Comparison of ENCODE assay signal across 25 cellular contexts in genomic region chr1:59199147-59199546, GRCh38.
"Had no signal": no experiment of that assay in that cellular context is flagged by ENCODE, and none has a peak within 500 bp of the region (broad histone marks: within the 10 kb centered on the region; RNA-seq: fewer than 3 reads in every experiment).

No MANE protein-coding gene starts in this region.

- H3K27me3 ChIP-seq: colonic mucosa, gastroesophageal sphincter, heart left ventricle, left lung, suprapubic skin, vagina had no signal

- DNase-seq: colonic mucosa; effector CD8-positive, alpha-beta T cell; endodermal cell; heart left ventricle; hippocampal formation; left cardiac atrium; left lung; mesenchymal stem cell; midbrain; naive thymus-derived CD4-positive, alpha-beta T cell; nucleus accumbens; right cardiac atrium; stimulated activated CD4-positive, alpha-beta T cell treated with anti-CD3 and anti-CD28 coated beads, Interleukin-15, amount 100 ng/mL, for 24 hours; stimulated activated CD4-positive, alpha-beta T cell treated with anti-CD3 and anti-CD28 coated beads, Interleukin-4, amount 100 ng/mL, for 1 hour; stimulated activated CD8-positive, alpha-beta memory T cell treated with anti-CD3 and anti-CD28 coated beads, Interleukin-4, amount 100 ng/mL, for 48 hours; stimulated activated naive CD4-positive, alpha-beta T cell; stimulated activated naive CD8-positive, alpha-beta T cell treated with anti-CD3 and anti-CD28 coated beads, Interleukin-15, amount 100 ng/mL, for 72 hours; trophoblast cell had no signal

- H3K4me1 Mint-ChIP-seq: stimulated activated naive CD8-positive, alpha-beta T cell treated with anti-CD3 and anti-CD28 coated beads, Interleukin-15, amount 100 ng/mL, for 72 hours had no signal

- H3K4me1 ChIP-seq: prostate gland had no signal

- H3K9me3 Mint-ChIP-seq: stimulated activated naive CD8-positive, alpha-beta T cell treated with anti-CD3 and anti-CD28 coated beads, Interleukin-15, amount 100 ng/mL, for 72 hours had no signal

- H3K36me3 ChIP-seq: colonic mucosa, gastroesophageal sphincter, heart left ventricle, left lung, prostate gland, suprapubic skin, vagina had no signal

- H3K27ac ChIP-seq: colonic mucosa, epithelial cell of prostate, heart left ventricle, left lung, prostate gland, suprapubic skin, vagina had no signal

- H3K27me3 Mint-ChIP-seq: dendritic cell treated with granulocyte-macrophage colony-stimulating factor and Interleukin-4, amounts not matched to agents 40 ng/mL and 50 ng/mL, for 4 days had no signal

- H3K4me3 Mint-ChIP-seq: dendritic cell treated with granulocyte-macrophage colony-stimulating factor and Interleukin-4, amounts not matched to agents 40 ng/mL and 50 ng/mL, for 4 days; endodermal cell; naive thymus-derived CD4-positive, alpha-beta T cell; nephron; stimulated activated naive CD8-positive, alpha-beta T cell treated with anti-CD3 and anti-CD28 coated beads, Interleukin-15, amount 100 ng/mL, for 72 hours had no signal

- H3K9me3 ChIP-seq: colonic mucosa, left lung, prostate gland, suprapubic skin, vagina had no signal

- H3K4me3 ChIP-seq: colonic mucosa, gastroesophageal sphincter, heart left ventricle, left lung, prostate gland, suprapubic skin, vagina had no signal

- H3K27ac Mint-ChIP-seq: dendritic cell treated with granulocyte-macrophage colony-stimulating factor and Interleukin-4, amounts not matched to agents 40 ng/mL and 50 ng/mL, for 4 days; endodermal cell; naive thymus-derived CD4-positive, alpha-beta T cell; nephron had no signal
